In the genomic region with DNA sequence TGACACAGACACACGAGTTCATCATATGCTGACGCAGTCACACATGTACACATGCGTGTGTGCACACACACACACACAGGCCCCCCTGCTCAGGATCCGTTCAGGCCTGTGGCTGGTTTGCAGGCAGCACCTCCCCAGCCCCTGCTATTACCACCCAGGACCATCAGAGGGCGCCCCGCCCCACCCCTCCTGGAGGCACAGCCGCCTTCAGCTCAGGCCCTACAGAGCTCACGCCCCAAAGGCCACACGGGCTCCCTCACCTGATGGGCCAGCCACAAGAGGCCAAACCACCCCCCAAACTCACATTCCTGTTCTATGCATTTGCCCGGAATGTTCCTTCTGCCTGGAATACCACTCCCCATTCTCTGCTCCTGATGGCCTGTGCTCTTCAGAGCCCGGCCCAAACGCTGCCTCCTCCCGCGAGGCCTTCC, we compare ENCODE assay signal across 8 cellular contexts. TPM values are rescaled to one million over a fixed set of nuclear protein-coding genes. Genes with fewer than 3 reads are reported as not detected.
A peak's percentile ranks its signal among the peaks of the same experiment; 100 is the strongest.
DNase-seq lines count a peak whose midpoint lies in the region; ATAC-seq and TF ChIP-seq lines count a peak whose summit lies in the region.
"Not testable (repeated sequence)": the region's sequence is repeated elsewhere in the genome, so short reads cannot be mapped to it uniquely, and the experiment has no call there.

No MANE protein-coding gene starts in this region.

- H3K27me3 ChIP-seq in ascending aorta; cardiac muscle cell; osteoblast (ENCODE audit: insufficient read depth, low read length): not testable (repeated sequence)

- DNase-seq in COLO668 (lab: John Stamatoyannopoulos, UW; ENCODE audit: unreplicated experiment) (peak; percentile 62), NCI-H524 (lab: John Stamatoyannopoulos, UW) (peak; percentile 59 to 82), ascending aorta (ENCODE audit: low spot score in 2 of 2) (peak in 1 of 2 donors; percentile 90), cardiac muscle cell (ENCODE audit: low read depth in 1 of 2, low spot score in 1 of 2) (peak; percentile 71 to 73), osteoblast (ENCODE audit: insufficient read length, low spot score, missing footprints) (peak; percentile 97)
- DNase-seq in activated CD4-positive, CD25-positive, alpha-beta regulatory T cell treated with anti-CD3 and anti-CD28 coated beads, Interleukin-2, amount 50 U/mL, for 72 hours = peak; percentile 91
- DNase-seq in stimulated activated CD8-positive, alpha-beta memory T cell treated with anti-CD3 and anti-CD28 coated beads, Interleukin-7, amount 100 ng/mL, for 48 hours (ENCODE audit: extremely low read depth in 1 of 2, low read depth in 1 of 2) = peak; percentile 56 to 66

- peaks cover 93 to 98% of the 10 kb centered on the region in 2 donors for H3K36me3 ChIP-seq in ascending aorta
- H3K36me3 ChIP-seq in cardiac muscle cell; osteoblast (ENCODE audit: insufficient read depth, low read length): not testable (repeated sequence)

- H2AFZ ChIP-seq in osteoblast (ENCODE audit: low read length) = not testable (repeated sequence)

- not testable (repeated sequence) for H3K9me3 ChIP-seq in ascending aorta; cardiac muscle cell (ENCODE audit: low read depth); osteoblast (ENCODE audit: low read depth, low read length)

- peak overlapping the region; percentile 20 to 54 for H3K27ac ChIP-seq in ascending aorta
- H3K27ac ChIP-seq in cardiac muscle cell; osteoblast (ENCODE audit: low read depth, low read length): not testable (repeated sequence)

- intact Hi-C loops in ascending aorta (cut with DNase I) = loop anchor here (2.0 kb wide), 2 partner anchors 47 to 117 kb away; no protein-coding TSS in a partner anchor

- not testable (repeated sequence) for H3K4me2 ChIP-seq in osteoblast (ENCODE audit: insufficient read depth, low read length)

- not testable (repeated sequence) for H3K4me3 ChIP-seq in ascending aorta; cardiac muscle cell; osteoblast (ENCODE audit: insufficient read depth, low read length)

- not testable (repeated sequence) for H3K4me1 ChIP-seq in ascending aorta; cardiac muscle cell (ENCODE audit: low read depth); osteoblast (ENCODE audit: insufficient read depth, low read length)

- peak; percentile 62 for ATAC-seq in HG02798 (IDR thresholded peaks at IDR 0.05; ENCODE audit: poor library complexity, unreplicated experiment)

- H4K20me1 ChIP-seq in osteoblast (ENCODE audit: insufficient read depth, low read length) = not testable (repeated sequence)

- TF ChIP-seq CTCF in ascending aorta (IDR thresholded peaks at IDR 0.05) = peak; percentile 82 to 88 (median 83)
- TF ChIP-seq CTCF in cardiac muscle cell (IDR thresholded peaks at IDR 0.05; ENCODE audit: low read depth, low read length) = peak; percentile 60
- TF ChIP-seq CTCF in osteoblast (IDR thresholded peaks at IDR 0.05; ENCODE audit: extremely low read depth, low read depth, low read length) = peak; percentile 55

- H3K79me2 ChIP-seq in osteoblast (ENCODE audit: insufficient read depth, low read length) = not testable (repeated sequence)

RNA-seq across cellular contexts. Expression of a gene that starts 26.4 kb away (rescaled TPM):
- total RNA-seq in ascending aorta (258 TPM), cardiac muscle cell (17.2 and 30.6 TPM in 2 replicates), osteoblast (11.5 and 20.3 TPM in 2 replicates)
- 7.1 and 12.1 TPM in 2 replicates for polyA plus RNA-seq in cardiac muscle cell

RNA-seq across cellular contexts. Expression of a gene that starts 38.5 kb away (rescaled TPM):
- total RNA-seq in ascending aorta = 53.5 TPM
- total RNA-seq in cardiac muscle cell = 14.0 and 17.1 TPM in 2 replicates
- polyA plus RNA-seq in cardiac muscle cell = 9.5 and 12.5 TPM in 2 replicates
- total RNA-seq in osteoblast = 38.0 and 39.8 TPM in 2 replicates

RNA-seq across cellular contexts. Expression of a gene that starts 46.2 kb away (rescaled TPM):
- 159 TPM for total RNA-seq in ascending aorta
- 116 and 130 TPM in 2 replicates for total RNA-seq in cardiac muscle cell
- 83.9 and 105 TPM in 2 replicates for polyA plus RNA-seq in cardiac muscle cell
- 46.6 and 64.4 TPM in 2 replicates for total RNA-seq in osteoblast
